Comparison of ENCODE assay signal across 20 cellular contexts in genomic region chr16:3143189-3143588, GRCh38. TPM values are rescaled to one million over a fixed set of nuclear protein-coding genes. Genes with fewer than 3 reads are reported as not detected.
"Had no signal": no experiment of that assay in that cellular context is flagged by ENCODE, and none has a peak within 500 bp of the region (broad histone marks: within the 10 kb centered on the region; RNA-seq: fewer than 3 reads in every experiment).

No MANE protein-coding gene starts in this region.

- DNase-seq: activated CD4-positive, alpha-beta T cell treated with anti-CD3 and anti-CD28 coated beads, Interleukin-2, amount 50 U/mL, for 4 hours; activated CD4-positive, CD25-positive, alpha-beta regulatory T cell treated with anti-CD3 and anti-CD28 coated beads, Interleukin-2, amount 50 U/mL, for 72 hours; activated naive CD4-positive, alpha-beta T cell treated with Interleukin-2 at 50 U/mL for 16 hours; activated T-cell treated with anti-CD3 and anti-CD28 coated beads for 4 hours; central memory CD4-positive, alpha-beta T cell; colonic mucosa; esophagus squamous epithelium; stimulated activated CD4-positive, alpha-beta T cell treated with anti-CD3 and anti-CD28 coated beads, Interleukin-1b, Interleukin-23, amount 100 ng/mL, for 48 hours; stimulated activated naive CD8-positive, alpha-beta T cell treated with anti-CD3 and anti-CD28 coated beads, Interleukin-15, amount 100 ng/mL, for 72 hours; testis had no signal

- H3K27me3 ChIP-seq: colonic mucosa, esophagus squamous epithelium, testis, upper lobe of left lung had no signal

- H3K9me3 ChIP-seq: colonic mucosa, esophagus squamous epithelium, neutrophil, testis, upper lobe of left lung had no signal

- H3K4me1 ChIP-seq: colonic mucosa, esophagus squamous epithelium, testis, upper lobe of left lung had no signal

- ATAC-seq: activated T-helper 17 cell treated with anti-CD3 and anti-CD28 coated beads, Interleukin-2, amount 50 U/mL, for 72 hours; sciatic nerve; stimulated activated naive CD8-positive, alpha-beta T cell treated with anti-CD3 and anti-CD28 coated beads, Interleukin-15, amount 100 ng/mL, for 72 hours had no signal

- FAIRE-seq: endothelial cell of umbilical vein had no signal

- H3K36me3 ChIP-seq: colonic mucosa had no signal

- H3K4me3 ChIP-seq: colonic mucosa, esophagus squamous epithelium, SK-N-MC, testis, upper lobe of left lung had no signal

- H3K27ac ChIP-seq: colonic mucosa, esophagus squamous epithelium, neutrophil, SK-N-MC, testis, upper lobe of left lung had no signal

RNA-seq across cellular contexts. Expression of gene ZNF205, which starts 30.8 kb away (rescaled TPM):
- total RNA-seq: activated T-helper 17 cell treated with anti-CD3 and anti-CD28 coated beads, Interleukin-2, amount 50 U/mL, for 72 hours had no signal

RNA-seq across cellular contexts. Expression of gene ZSCAN10, which starts 44.1 kb away (rescaled TPM):
- total RNA-seq: endothelial cell of umbilical vein, esophagus squamous epithelium, fibroblast of villous mesenchyme, lung microvascular endothelial cell, sciatic nerve had no signal
- polyA plus RNA-seq: endothelial cell of umbilical vein had no signal

RNA-seq across cellular contexts. Expression of gene OR1F1, which starts 44.8 kb away (rescaled TPM):
- total RNA-seq: colonic mucosa; endothelial cell of umbilical vein; esophagus squamous epithelium; lung microvascular endothelial cell; progenitor cell of endocrine pancreas; sciatic nerve; T-helper 1 cell treated with Interleukin-12 subunit alpha and Interleukin-12 subunit beta and Interleukin-4 antibody, amounts not matched to agents 30 ng/mL and 1 ng/mL, for 36 hours; testis; upper lobe of left lung had no signal
